18 cellular contexts compared by ENCODE assay signal in the genomic region with DNA sequence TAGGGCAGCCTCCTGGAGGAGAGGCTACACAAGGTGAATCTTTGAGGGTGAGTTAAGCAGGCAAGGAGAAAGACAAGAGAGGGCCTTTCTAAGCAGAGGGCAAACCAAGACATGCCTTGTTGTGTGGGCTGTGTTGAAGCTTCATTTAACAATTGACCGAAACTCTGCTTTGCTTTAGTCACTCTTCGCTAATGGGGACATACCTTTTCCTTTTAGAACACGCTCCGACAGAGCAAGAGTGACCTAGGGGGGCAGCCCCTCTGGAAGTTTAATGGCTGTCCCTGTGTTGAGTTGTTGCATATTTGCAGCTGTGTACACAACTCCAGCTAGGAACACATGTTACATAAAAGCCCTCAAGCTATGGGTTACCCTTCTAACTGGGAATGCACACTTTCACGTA.
DNase-seq lines count a peak whose midpoint lies in the region; ATAC-seq, FAIRE-seq and TF ChIP-seq lines count a peak whose summit lies in the region.
"Had no signal": no experiment of that assay in that cellular context is flagged by ENCODE, and none has a peak within 500 bp of the region (broad histone marks: within the 10 kb centered on the region; RNA-seq: fewer than 3 reads in every experiment).

No MANE protein-coding gene starts in this region.

- H3K4me2 ChIP-seq in GM23338 (no peak overlapping the region), SK-N-SH (no peak overlapping the region)

- DNase-seq in GM23338 (ENCODE audit: low spot score), result no peak
- DNase-seq in NCI-H748 (lab: John Stamatoyannopoulos, UW; ENCODE audit: unreplicated experiment), result peak; percentile 76
- peak; percentile 60 for DNase-seq in epithelial cell of esophagus (ENCODE audit: low read depth)
- DNase-seq in stimulated activated effector memory CD8-positive, alpha-beta T cell treated with anti-CD3 and anti-CD28 coated beads, Interleukin-12 subunit alpha, Interleukin-12 subunit beta, amount 100 ng/mL, for 72 hours (ENCODE audit: low spot score in 2 of 2), result no peak
- no peak for DNase-seq in SK-N-SH
- no peak for DNase-seq in NOMO-1 (lab: John Stamatoyannopoulos, UW; ENCODE audit: unreplicated experiment in 2 of 2)
- DNase-seq in small intestine, result no peak
- DNase-seq: AML-193, Caco-2, MV-4-11, NCI-H1436 treated with DMSO at 0.1 percent for 48 hours, NCI-H2081 treated with DMSO at 0.1 percent for 48 hours, NCI-H446 treated with DMSO at 0.1 percent for 48 hours, NCI-H82, PC-3, RPMI8226 had no signal

- peaks cover 3% of the 10 kb centered on the region for H3K4me1 Mint-ChIP-seq in GM23338
- H3K4me1 Mint-ChIP-seq in stimulated activated effector memory CD8-positive, alpha-beta T cell treated with anti-CD3 and anti-CD28 coated beads, Interleukin-12 subunit alpha, Interleukin-12 subunit beta, amount 100 ng/mL, for 72 hours, result no peaks in the 10 kb centered on the region

- no peak overlapping the region for H3K4me3 ChIP-seq in GM23338
- H3K4me3 ChIP-seq in epithelial cell of esophagus (ENCODE audit: low read length), result no peak overlapping the region
- H3K4me3 ChIP-seq in SK-N-SH (ENCODE audit: low read depth in 2 of 2, low read length in 1 of 2), result no peak overlapping the region
- no peak overlapping the region for H3K4me3 ChIP-seq in small intestine (ENCODE audit: low read depth in 1 of 2, low read length in 2 of 2)

- H3K27me3 ChIP-seq in GM23338 (ENCODE audit: insufficient read depth) (no peaks in the 10 kb centered on the region), SK-N-SH (ENCODE audit: insufficient read depth) (no peaks in the 10 kb centered on the region), small intestine (ENCODE audit: control insufficient read depth in 2 of 2, insufficient read depth in 2 of 2, low read length in 2 of 2) (no peaks in the 10 kb centered on the region)

- CTCF ChIA-PET in SK-N-SH (lab: Yijun Ruan, JAX), result interaction anchor here (1.0 kb wide), 2 partner anchors 146 to 147 kb away, joined by 3 read pairs; no protein-coding TSS in a partner anchor

- H4K20me1 ChIP-seq in GM23338 (replicated peaks; ENCODE audit: insufficient read depth), result no peaks in the 10 kb centered on the region
- H4K20me1 ChIP-seq in SK-N-SH (ENCODE audit: insufficient read depth), result no peaks in the 10 kb centered on the region

- TF ChIP-seq RAD21 in SK-N-SH (IDR thresholded peaks at IDR 0.05; ENCODE audit: low read length), result no peak

- no peak for TF ChIP-seq CTCF in GM23338 (conservative IDR thresholded peaks at IDR 0.05; ENCODE audit: low read depth in 2 of 2)
- TF ChIP-seq CTCF in epithelial cell of esophagus (IDR thresholded peaks at IDR 0.05; ENCODE audit: insufficient read depth, low read depth, low read length, missing control alignments), result no peak
- no peak for TF ChIP-seq CTCF in SK-N-SH (IDR thresholded peaks at IDR 0.05)

- H3K9ac ChIP-seq in SK-N-SH, result no peak overlapping the region

- H3K9me3 ChIP-seq in SK-N-SH (no peaks in the 10 kb centered on the region), small intestine (ENCODE audit: control insufficient read depth, low read depth) (no peaks in the 10 kb centered on the region)
- H3K9me3 ChIP-seq: Caco-2 had no signal

- no peaks in the 10 kb centered on the region for H3K36me3 ChIP-seq in GM23338 (ENCODE audit: insufficient read depth)
- H3K36me3 ChIP-seq in SK-N-SH (replicated peaks in 1 of 2; ENCODE audit: control insufficient read depth in 1 of 2, insufficient read depth in 2 of 2, low read length in 1 of 2), result no peaks in the 10 kb centered on the region
- H3K36me3 ChIP-seq in small intestine (ENCODE audit: control insufficient read depth in 2 of 2, insufficient read depth in 2 of 2, low read length in 2 of 2), result no peaks in the 10 kb centered on the region

- no peaks in the 10 kb centered on the region for H3K9me3 Mint-ChIP-seq in GM23338
- H3K9me3 Mint-ChIP-seq in stimulated activated effector memory CD8-positive, alpha-beta T cell treated with anti-CD3 and anti-CD28 coated beads, Interleukin-12 subunit alpha, Interleukin-12 subunit beta, amount 100 ng/mL, for 72 hours, result peaks cover 2% of the 10 kb centered on the region
- H3K9me3 Mint-ChIP-seq: T-helper 1 cell treated with Interleukin-12 subunit alpha and Interleukin-12 subunit beta and Interleukin-4 antibody, amounts not matched to agents 30 μg/mL and 1 μg/mL, for 36 hours had no signal

- H3K27ac ChIP-seq in GM23338 (ENCODE audit: low read depth) (no peak overlapping the region), SK-N-SH (ENCODE audit: low read depth in 2 of 2, low read length in 1 of 2) (no peak overlapping the region), small intestine (ENCODE audit: low read depth in 1 of 2, low read length in 1 of 2) (no peak overlapping the region)

- WGBS in SK-N-SH (ENCODE audit: low lambda C conversion rate), result 71% methylated on average over 5 of the region's 5 CpGs
- WGBS in small intestine, 3 donors, result 94 to 97% (median 95%) methylated on average over 5 of the region's 5 CpGs

- H3K79me2 ChIP-seq in GM23338 (replicated peaks; ENCODE audit: insufficient read depth) (no peaks in the 10 kb centered on the region), SK-N-SH (ENCODE audit: insufficient read depth) (no peaks in the 10 kb centered on the region)

- POLR2A ChIA-PET in SK-N-SH (lab: Yijun Ruan, JAX), result no interaction called here

- H2AFZ ChIP-seq in GM23338 (0 out of 2 replicates have a peak overlapping the region, but pooled peaks have one; percentile 23), SK-N-SH (ENCODE audit: low read depth) (no peak overlapping the region)

- H3K9me2 ChIP-seq in GM23338 (ENCODE audit: insufficient read depth) (no peaks in the 10 kb centered on the region), SK-N-SH (no peaks in the 10 kb centered on the region)

- H3K4me1 ChIP-seq in GM23338 (ENCODE audit: insufficient read depth) (no peaks in the 10 kb centered on the region), SK-N-SH (ENCODE audit: control insufficient read depth in 1 of 2, insufficient read depth in 2 of 2, low read depth in 1 of 2, low read length in 1 of 2) (peaks cover 0 to 4% of the 10 kb centered on the region in 2 experiments; a peak in 2 of 4 replicates), small intestine (ENCODE audit: control insufficient read depth in 2 of 2, insufficient read depth in 1 of 2, low read depth in 1 of 2, low read length in 1 of 2) (no peaks in the 10 kb centered on the region)
- H3K4me1 ChIP-seq: Caco-2 had no signal

- no peak overlapping the region for H3K4me3 Mint-ChIP-seq in GM23338
- H3K4me3 Mint-ChIP-seq in stimulated activated effector memory CD8-positive, alpha-beta T cell treated with anti-CD3 and anti-CD28 coated beads, Interleukin-12 subunit alpha, Interleukin-12 subunit beta, amount 100 ng/mL, for 72 hours, result no peak overlapping the region
- H3K4me3 Mint-ChIP-seq: T-helper 1 cell treated with Interleukin-12 subunit alpha and Interleukin-12 subunit beta and Interleukin-4 antibody, amounts not matched to agents 30 μg/mL and 1 μg/mL, for 36 hours had no signal

- TF ChIP-seq EP300 in SK-N-SH (IDR thresholded peaks at IDR 0.05; ENCODE audit: borderline replicate concordance in 1 of 2, low read depth in 1 of 2, low read length in 1 of 2), result no peak

- H3F3A ChIP-seq in GM23338 (replicated peaks; ENCODE audit: low read depth) (no peaks in the 10 kb centered on the region), SK-N-SH (replicated peaks; ENCODE audit: insufficient read depth) (no peaks in the 10 kb centered on the region)

- no peak for ATAC-seq in GM23338
- ATAC-seq in stimulated activated effector memory CD8-positive, alpha-beta T cell treated with anti-CD3 and anti-CD28 coated beads, Interleukin-12 subunit alpha, Interleukin-12 subunit beta, amount 100 ng/mL, for 72 hours, result peak; percentile 36
- ATAC-seq: PC-3 had no signal

- no peaks in the 10 kb centered on the region; the same call in 2 of the 3 replicates for H3K36me3 Mint-ChIP-seq in GM23338 (ENCODE audit: low read depth)
- H3K36me3 Mint-ChIP-seq in stimulated activated effector memory CD8-positive, alpha-beta T cell treated with anti-CD3 and anti-CD28 coated beads, Interleukin-12 subunit alpha, Interleukin-12 subunit beta, amount 100 ng/mL, for 72 hours, result no peaks in the 10 kb centered on the region

- H3K27ac Mint-ChIP-seq in GM23338, result no peak overlapping the region
- no peak overlapping the region for H3K27ac Mint-ChIP-seq in stimulated activated effector memory CD8-positive, alpha-beta T cell treated with anti-CD3 and anti-CD28 coated beads, Interleukin-12 subunit alpha, Interleukin-12 subunit beta, amount 100 ng/mL, for 72 hours
- H3K27ac Mint-ChIP-seq: T-helper 1 cell treated with Interleukin-12 subunit alpha and Interleukin-12 subunit beta and Interleukin-4 antibody, amounts not matched to agents 30 μg/mL and 1 μg/mL, for 36 hours had no signal

- peaks cover 8% of the 10 kb centered on the region for H3K27me3 Mint-ChIP-seq in GM23338 (ENCODE audit: insufficient read depth, low read depth, poor library complexity)

- no peak for FAIRE-seq in small intestine (lab: Jason Lieb, UNC)
- FAIRE-seq: H1 had no signal

TF ChIP-seq in GM23338, 12 proteins besides CTCF, POLR2A, EP300 and RAD21:
- TF ChIP-seq, protein P1, sequence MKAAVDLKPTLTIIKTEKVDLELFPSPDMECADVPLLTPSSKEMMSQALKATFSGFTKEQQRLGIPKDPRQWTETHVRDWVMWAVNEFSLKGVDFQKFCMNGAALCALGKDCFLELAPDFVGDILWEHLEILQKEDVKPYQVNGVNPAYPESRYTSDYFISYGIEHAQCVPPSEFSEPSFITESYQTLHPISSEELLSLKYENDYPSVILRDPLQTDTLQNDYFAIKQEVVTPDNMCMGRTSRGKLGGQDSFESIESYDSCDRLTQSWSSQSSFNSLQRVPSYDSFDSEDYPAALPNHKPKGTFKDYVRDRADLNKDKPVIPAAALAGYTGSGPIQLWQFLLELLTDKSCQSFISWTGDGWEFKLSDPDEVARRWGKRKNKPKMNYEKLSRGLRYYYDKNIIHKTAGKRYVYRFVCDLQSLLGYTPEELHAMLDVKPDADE (IDR thresholded peaks at IDR 0.05), result no peak
- no peak for TF ChIP-seq POLR2AphosphoS5 (IDR thresholded peaks at IDR 0.05; ENCODE audit: low read depth)
TF ChIP-seq in GM23338: peak in this region for 0.

TF ChIP-seq in SK-N-SH, 30 proteins besides CTCF, POLR2A, EP300 and RAD21:
- TF ChIP-seq POLR2AphosphoS5 (IDR thresholded peaks at IDR 0.05; ENCODE audit: low read depth, low read length) (no peak), ELF1 (IDR thresholded peaks at IDR 0.05) (no peak), GABPA (IDR thresholded peaks at IDR 0.05; ENCODE audit: low read depth) (no peak), RCOR1 (IDR thresholded peaks at IDR 0.05; ENCODE audit: low read length) (no peak)

Comparison
In these comparisons a context has a peak if more than half of its experiments do, and no peak if none do; other contexts are left out.
1. DNase-seq: peak in NCI-H748 (single experiment) and epithelial cell of esophagus (single experiment); none in GM23338 (single experiment), stimulated activated effector memory CD8-positive, alpha-beta T cell treated with anti-CD3 and anti-CD28 coated beads, Interleukin-12 subunit alpha, Interleukin-12 subunit beta, amount 100 ng/mL, for 72 hours (0 of 2), SK-N-SH (single experiment), NOMO-1 (0 of 2) and small intestine (single experiment).